Comparison of ENCODE assay signal across 1 cellular context in the genomic region with DNA sequence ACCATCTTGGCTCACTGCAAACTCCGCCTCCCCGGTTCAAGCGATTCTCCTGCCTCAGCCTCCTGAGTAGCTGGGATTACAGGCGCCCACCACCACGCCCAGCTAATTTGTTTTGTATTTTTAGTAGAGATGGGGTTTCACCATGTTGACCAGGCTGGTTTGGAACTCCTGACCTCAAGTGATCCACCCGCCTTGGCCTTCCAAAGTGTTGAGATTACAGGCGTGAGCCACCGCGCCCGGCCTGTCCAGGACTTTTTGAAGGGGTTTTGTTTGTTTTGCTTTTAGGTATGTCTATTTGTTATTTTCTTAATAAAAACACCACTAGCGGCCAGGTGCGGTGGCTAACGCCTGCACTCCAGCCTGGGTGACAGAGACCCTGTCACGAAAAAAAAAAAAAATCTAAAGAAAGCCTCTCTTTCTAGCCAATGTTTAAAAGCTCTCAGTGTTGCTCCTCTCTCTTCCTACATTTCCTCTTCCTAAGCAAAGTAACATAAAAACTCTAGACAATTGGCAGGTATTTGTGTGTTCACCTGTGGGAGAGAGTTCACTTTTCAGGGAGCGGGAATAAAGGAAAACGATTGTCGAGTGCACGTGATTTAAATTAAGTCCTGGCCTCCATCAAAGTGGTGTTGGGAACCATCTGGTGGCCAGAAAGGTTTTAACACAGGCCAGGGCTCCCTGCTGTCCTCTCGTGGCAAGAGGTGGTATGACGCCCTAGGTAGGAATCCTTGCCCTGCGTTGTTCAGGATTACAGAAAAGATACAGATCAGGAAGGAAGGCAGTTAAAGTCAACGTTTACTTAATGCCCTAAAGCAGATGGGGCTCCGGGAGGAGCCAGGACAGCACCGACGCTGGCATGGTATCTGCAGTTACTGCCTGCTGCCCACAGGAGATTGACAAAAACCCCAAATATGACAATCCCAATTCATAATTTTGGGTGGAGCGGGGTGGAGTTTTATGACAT.
TF ChIP-seq lines count a peak whose summit lies in the region.

No MANE protein-coding gene starts in this region.

TF ChIP-seq in HepG2, 621 proteins besides CTCF, POLR2A, EP300 and RAD21 (continued from another document and continues in another):
- TF ChIP-seq, protein P1, sequence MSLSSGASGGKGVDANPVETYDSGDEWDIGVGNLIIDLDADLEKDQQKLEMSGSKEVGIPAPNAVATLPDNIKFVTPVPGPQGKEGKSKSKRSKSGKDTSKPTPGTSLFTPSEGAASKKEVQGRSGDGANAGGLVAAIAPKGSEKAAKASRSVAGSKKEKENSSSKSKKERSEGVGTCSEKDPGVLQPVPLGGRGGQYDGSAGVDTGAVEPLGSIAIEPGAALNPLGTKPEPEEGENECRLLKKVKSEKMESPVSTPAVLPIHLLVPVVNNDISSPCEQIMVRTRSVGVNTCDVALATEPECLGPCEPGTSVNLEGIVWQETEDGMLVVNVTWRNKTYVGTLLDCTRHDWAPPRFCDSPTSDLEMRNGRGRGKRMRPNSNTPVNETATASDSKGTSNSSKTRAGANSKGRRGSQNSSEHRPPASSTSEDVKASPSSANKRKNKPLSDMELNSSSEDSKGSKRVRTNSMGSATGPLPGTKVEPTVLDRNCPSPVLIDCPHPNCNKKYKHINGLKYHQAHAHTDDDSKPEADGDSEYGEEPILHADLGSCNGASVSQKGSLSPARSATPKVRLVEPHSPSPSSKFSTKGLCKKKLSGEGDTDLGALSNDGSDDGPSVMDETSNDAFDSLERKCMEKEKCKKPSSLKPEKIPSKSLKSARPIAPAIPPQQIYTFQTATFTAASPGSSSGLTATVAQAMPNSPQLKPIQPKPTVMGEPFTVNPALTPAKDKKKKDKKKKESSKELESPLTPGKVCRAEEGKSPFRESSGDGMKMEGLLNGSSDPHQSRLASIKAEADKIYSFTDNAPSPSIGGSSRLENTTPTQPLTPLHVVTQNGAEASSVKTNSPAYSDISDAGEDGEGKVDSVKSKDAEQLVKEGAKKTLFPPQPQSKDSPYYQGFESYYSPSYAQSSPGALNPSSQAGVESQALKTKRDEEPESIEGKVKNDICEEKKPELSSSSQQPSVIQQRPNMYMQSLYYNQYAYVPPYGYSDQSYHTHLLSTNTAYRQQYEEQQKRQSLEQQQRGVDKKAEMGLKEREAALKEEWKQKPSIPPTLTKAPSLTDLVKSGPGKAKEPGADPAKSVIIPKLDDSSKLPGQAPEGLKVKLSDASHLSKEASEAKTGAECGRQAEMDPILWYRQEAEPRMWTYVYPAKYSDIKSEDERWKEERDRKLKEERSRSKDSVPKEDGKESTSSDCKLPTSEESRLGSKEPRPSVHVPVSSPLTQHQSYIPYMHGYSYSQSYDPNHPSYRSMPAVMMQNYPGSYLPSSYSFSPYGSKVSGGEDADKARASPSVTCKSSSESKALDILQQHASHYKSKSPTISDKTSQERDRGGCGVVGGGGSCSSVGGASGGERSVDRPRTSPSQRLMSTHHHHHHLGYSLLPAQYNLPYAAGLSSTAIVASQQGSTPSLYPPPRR (CRISPR knock-in tag; IDR thresholded peaks at IDR 0.05; ENCODE audit: borderline replicate concordance) = no peak
- TF ChIP-seq MIER2 (CRISPR knock-in tag; IDR thresholded peaks at IDR 0.05) (no peak), HNF4A (CRISPR knock-in tag; IDR thresholded peaks at IDR 0.05) (no peak), GLI4 (CRISPR knock-in tag; IDR thresholded peaks at IDR 0.05; ENCODE audit: borderline replicate concordance) (no peak), ZNF614 (CRISPR knock-in tag; IDR thresholded peaks at IDR 0.05; ENCODE audit: borderline replicate concordance) (peak; percentile 55; the same call in 1 of the 2 replicates), KDM4B (CRISPR knock-in tag; IDR thresholded peaks at IDR 0.05) (no peak), TBP (CRISPR knock-in tag; IDR thresholded peaks at IDR 0.05) (no peak), MTF2 (CRISPR knock-in tag; IDR thresholded peaks at IDR 0.05; ENCODE audit: borderline replicate concordance) (no peak), ZNF335 (CRISPR knock-in tag; IDR thresholded peaks at IDR 0.05) (no peak), ZNF788 (CRISPR knock-in tag; IDR thresholded peaks at IDR 0.05; ENCODE audit: borderline replicate concordance) (peak; percentile 59; the same call in 1 of the 2 replicates), SIX1 (CRISPR knock-in tag; IDR thresholded peaks at IDR 0.05; ENCODE audit: borderline replicate concordance) (no peak), HDAC1 (CRISPR knock-in tag; IDR thresholded peaks at IDR 0.05) (no peak), ZNF235 (CRISPR knock-in tag; IDR thresholded peaks at IDR 0.05; ENCODE audit: borderline replicate concordance) (no peak), ZFP36 (IDR thresholded peaks at IDR 0.05; ENCODE audit: borderline replicate concordance, low read depth, low read length, partially characterized antibody) (no peak), NCOA2 (CRISPR knock-in tag; IDR thresholded peaks at IDR 0.05) (peak; percentile 27; the same call in 1 of the 2 replicates), HOXA5 (CRISPR knock-in tag; IDR thresholded peaks at IDR 0.05) (peak; percentile 76), ZNF839 (CRISPR knock-in tag; IDR thresholded peaks at IDR 0.05; ENCODE audit: borderline replicate concordance) (no peak), SP140L (CRISPR knock-in tag; IDR thresholded peaks at IDR 0.05; ENCODE audit: borderline replicate concordance) (0 out of 2 replicates have a peak, but pooled peaks have one; percentile 90), PAX8 (CRISPR knock-in tag; IDR thresholded peaks at IDR 0.05; ENCODE audit: borderline replicate concordance) (no peak), KDM6A (CRISPR knock-in tag; IDR thresholded peaks at IDR 0.05; ENCODE audit: low read depth) (no peak), ZNF30 (CRISPR knock-in tag; IDR thresholded peaks at IDR 0.05) (no peak), ZKSCAN8 (CRISPR knock-in tag; IDR thresholded peaks at IDR 0.05; ENCODE audit: borderline replicate concordance) (0 out of 2 replicates have a peak, but pooled peaks have one; percentile 52)
- TF ChIP-seq, protein P2, sequence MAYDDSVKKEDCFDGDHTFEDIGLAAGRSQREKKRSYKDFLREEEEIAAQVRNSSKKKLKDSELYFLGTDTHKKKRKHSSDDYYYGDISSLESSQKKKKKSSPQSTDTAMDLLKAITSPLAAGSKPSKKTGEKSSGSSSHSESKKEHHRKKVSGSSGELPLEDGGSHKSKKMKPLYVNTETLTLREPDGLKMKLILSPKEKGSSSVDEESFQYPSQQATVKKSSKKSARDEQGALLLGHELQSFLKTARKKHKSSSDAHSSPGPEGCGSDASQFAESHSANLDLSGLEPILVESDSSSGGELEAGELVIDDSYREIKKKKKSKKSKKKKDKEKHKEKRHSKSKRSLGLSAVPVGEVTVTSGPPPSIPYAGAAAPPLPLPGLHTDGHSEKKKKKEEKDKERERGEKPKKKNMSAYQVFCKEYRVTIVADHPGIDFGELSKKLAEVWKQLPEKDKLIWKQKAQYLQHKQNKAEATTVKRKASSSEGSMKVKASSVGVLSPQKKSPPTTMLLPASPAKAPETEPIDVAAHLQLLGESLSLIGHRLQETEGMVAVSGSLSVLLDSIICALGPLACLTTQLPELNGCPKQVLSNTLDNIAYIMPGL (CRISPR knock-in tag; IDR thresholded peaks at IDR 0.05; ENCODE audit: borderline replicate concordance in 1 of 2, low read depth in 1 of 2) = peak; percentile 80 to 90
- TF ChIP-seq, protein P3, sequence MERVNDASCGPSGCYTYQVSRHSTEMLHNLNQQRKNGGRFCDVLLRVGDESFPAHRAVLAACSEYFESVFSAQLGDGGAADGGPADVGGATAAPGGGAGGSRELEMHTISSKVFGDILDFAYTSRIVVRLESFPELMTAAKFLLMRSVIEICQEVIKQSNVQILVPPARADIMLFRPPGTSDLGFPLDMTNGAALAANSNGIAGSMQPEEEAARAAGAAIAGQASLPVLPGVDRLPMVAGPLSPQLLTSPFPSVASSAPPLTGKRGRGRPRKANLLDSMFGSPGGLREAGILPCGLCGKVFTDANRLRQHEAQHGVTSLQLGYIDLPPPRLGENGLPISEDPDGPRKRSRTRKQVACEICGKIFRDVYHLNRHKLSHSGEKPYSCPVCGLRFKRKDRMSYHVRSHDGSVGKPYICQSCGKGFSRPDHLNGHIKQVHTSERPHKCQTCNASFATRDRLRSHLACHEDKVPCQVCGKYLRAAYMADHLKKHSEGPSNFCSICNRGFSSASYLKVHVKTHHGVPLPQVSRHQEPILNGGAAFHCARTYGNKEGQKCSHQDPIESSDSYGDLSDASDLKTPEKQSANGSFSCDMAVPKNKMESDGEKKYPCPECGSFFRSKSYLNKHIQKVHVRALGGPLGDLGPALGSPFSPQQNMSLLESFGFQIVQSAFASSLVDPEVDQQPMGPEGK (CRISPR knock-in tag; IDR thresholded peaks at IDR 0.05) = peak; percentile 47; the same call in 1 of the 2 replicates
- TF ChIP-seq, protein P4, sequence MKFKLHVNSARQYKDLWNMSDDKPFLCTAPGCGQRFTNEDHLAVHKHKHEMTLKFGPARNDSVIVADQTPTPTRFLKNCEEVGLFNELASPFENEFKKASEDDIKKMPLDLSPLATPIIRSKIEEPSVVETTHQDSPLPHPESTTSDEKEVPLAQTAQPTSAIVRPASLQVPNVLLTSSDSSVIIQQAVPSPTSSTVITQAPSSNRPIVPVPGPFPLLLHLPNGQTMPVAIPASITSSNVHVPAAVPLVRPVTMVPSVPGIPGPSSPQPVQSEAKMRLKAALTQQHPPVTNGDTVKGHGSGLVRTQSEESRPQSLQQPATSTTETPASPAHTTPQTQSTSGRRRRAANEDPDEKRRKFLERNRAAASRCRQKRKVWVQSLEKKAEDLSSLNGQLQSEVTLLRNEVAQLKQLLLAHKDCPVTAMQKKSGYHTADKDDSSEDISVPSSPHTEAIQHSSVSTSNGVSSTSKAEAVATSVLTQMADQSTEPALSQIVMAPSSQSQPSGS (CRISPR knock-in tag; IDR thresholded peaks at IDR 0.05) = 0 out of 2 replicates have a peak, but pooled peaks have one; percentile 58
- TF ChIP-seq, protein P5, sequence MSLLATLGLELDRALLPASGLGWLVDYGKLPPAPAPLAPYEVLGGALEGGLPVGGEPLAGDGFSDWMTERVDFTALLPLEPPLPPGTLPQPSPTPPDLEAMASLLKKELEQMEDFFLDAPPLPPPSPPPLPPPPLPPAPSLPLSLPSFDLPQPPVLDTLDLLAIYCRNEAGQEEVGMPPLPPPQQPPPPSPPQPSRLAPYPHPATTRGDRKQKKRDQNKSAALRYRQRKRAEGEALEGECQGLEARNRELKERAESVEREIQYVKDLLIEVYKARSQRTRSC (CRISPR knock-in tag; IDR thresholded peaks at IDR 0.05; ENCODE audit: low read depth) = no peak
- TF ChIP-seq, protein P6, sequence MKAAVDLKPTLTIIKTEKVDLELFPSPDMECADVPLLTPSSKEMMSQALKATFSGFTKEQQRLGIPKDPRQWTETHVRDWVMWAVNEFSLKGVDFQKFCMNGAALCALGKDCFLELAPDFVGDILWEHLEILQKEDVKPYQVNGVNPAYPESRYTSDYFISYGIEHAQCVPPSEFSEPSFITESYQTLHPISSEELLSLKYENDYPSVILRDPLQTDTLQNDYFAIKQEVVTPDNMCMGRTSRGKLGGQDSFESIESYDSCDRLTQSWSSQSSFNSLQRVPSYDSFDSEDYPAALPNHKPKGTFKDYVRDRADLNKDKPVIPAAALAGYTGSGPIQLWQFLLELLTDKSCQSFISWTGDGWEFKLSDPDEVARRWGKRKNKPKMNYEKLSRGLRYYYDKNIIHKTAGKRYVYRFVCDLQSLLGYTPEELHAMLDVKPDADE (CRISPR knock-in tag; IDR thresholded peaks at IDR 0.05) = no peak
- TF ChIP-seq, protein P7, sequence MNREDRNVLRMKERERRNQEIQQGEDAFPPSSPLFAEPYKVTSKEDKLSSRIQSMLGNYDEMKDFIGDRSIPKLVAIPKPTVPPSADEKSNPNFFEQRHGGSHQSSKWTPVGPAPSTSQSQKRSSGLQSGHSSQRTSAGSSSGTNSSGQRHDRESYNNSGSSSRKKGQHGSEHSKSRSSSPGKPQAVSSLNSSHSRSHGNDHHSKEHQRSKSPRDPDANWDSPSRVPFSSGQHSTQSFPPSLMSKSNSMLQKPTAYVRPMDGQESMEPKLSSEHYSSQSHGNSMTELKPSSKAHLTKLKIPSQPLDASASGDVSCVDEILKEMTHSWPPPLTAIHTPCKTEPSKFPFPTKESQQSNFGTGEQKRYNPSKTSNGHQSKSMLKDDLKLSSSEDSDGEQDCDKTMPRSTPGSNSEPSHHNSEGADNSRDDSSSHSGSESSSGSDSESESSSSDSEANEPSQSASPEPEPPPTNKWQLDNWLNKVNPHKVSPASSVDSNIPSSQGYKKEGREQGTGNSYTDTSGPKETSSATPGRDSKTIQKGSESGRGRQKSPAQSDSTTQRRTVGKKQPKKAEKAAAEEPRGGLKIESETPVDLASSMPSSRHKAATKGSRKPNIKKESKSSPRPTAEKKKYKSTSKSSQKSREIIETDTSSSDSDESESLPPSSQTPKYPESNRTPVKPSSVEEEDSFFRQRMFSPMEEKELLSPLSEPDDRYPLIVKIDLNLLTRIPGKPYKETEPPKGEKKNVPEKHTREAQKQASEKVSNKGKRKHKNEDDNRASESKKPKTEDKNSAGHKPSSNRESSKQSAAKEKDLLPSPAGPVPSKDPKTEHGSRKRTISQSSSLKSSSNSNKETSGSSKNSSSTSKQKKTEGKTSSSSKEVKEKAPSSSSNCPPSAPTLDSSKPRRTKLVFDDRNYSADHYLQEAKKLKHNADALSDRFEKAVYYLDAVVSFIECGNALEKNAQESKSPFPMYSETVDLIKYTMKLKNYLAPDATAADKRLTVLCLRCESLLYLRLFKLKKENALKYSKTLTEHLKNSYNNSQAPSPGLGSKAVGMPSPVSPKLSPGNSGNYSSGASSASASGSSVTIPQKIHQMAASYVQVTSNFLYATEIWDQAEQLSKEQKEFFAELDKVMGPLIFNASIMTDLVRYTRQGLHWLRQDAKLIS (CRISPR knock-in tag; IDR thresholded peaks at IDR 0.05) = no peak
- TF ChIP-seq, protein P8, sequence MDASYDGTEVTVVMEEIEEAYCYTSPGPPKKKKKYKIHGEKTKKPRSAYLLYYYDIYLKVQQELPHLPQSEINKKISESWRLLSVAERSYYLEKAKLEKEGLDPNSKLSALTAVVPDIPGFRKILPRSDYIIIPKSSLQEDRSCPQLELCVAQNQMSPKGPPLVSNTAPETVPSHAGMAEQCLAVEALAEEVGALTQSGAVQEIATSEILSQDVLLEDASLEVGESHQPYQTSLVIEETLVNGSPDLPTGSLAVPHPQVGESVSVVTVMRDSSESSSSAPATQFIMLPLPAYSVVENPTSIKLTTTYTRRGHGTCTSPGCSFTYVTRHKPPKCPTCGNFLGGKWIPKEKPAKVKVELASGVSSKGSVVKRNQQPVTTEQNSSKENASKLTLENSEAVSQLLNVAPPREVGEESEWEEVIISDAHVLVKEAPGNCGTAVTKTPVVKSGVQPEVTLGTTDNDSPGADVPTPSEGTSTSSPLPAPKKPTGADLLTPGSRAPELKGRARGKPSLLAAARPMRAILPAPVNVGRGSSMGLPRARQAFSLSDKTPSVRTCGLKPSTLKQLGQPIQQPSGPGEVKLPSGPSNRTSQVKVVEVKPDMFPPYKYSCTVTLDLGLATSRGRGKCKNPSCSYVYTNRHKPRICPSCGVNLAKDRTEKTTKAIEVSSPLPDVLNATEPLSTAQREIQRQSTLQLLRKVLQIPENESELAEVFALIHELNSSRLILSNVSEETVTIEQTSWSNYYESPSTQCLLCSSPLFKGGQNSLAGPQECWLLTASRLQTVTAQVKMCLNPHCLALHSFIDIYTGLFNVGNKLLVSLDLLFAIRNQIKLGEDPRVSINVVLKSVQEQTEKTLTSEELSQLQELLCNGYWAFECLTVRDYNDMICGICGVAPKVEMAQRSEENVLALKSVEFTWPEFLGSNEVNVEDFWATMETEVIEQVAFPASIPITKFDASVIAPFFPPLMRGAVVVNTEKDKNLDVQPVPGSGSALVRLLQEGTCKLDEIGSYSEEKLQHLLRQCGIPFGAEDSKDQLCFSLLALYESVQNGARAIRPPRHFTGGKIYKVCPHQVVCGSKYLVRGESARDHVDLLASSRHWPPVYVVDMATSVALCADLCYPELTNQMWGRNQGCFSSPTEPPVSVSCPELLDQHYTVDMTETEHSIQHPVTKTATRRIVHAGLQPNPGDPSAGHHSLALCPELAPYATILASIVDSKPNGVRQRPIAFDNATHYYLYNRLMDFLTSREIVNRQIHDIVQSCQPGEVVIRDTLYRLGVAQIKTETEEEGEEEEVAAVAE (CRISPR knock-in tag; IDR thresholded peaks at IDR 0.05; ENCODE audit: borderline replicate concordance) = 0 out of 2 replicates have a peak, but pooled peaks have one; percentile 28
